1 cellular context compared by ENCODE assay signal in the genomic region with DNA sequence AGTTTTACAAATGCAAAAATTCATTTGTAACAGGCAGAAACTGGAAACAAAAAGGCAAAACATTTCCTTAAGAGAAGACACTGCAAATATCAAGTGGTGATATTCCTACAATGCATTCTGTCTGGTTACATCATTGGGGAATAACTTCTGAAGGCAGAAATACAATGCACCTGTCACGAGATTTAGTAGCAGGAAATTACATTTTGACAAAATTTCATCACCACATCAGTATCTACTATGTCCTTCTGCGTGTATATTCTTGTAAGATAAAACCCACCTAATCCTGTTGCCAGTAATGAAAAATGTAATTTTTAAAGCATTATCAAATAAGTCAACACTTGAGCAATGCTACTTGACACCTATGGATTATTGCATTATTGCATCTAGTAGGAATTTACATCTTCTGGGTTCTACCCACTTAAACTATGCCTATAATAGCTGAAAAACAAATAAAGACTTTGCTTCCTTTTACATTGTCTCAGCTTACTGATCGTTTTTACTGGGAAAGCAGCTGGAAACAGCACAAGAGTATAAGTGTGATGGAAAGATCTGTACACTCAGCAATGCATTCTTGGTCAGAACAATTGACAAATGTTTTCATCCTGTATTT.
TF ChIP-seq lines count a peak whose summit lies in the region.

No MANE protein-coding gene starts in this region.

TF ChIP-seq in liver, 16 proteins besides CTCF, POLR2A, EP300 and RAD21 (continued from another document):
- TF ChIP-seq ZBTB33 (IDR thresholded peaks at IDR 0.05) (no peak), TAF1 (conservative IDR thresholded peaks at IDR 0.05) (no peak)
